In genomic region chr15:81265256-81265943, GRCh38 we compare ENCODE assay signal across 1 cellular context.
TF ChIP-seq lines count a peak whose summit lies in the region.

No MANE protein-coding gene starts in this region.

TF ChIP-seq in GM23338, 12 proteins besides CTCF, POLR2A, EP300 and RAD21 (continued from another document):
- TF ChIP-seq ZNF462 (CRISPR knock-in tag; IDR thresholded peaks at IDR 0.05), result no peak
- TF ChIP-seq ZNF331 (CRISPR knock-in tag; IDR thresholded peaks at IDR 0.05; ENCODE audit: low read depth), result no peak
- TF ChIP-seq EZH2 (IDR thresholded peaks at IDR 0.05; ENCODE audit: low read depth, unreplicated experiment), result no peak
- TF ChIP-seq EZH2phosphoT487 (IDR thresholded peaks at IDR 0.05; ENCODE audit: unreplicated experiment), result no peak
- TF ChIP-seq ZNF114 (CRISPR knock-in tag; IDR thresholded peaks at IDR 0.05), result no peak
- no peak for TF ChIP-seq NANOG (IDR thresholded peaks at IDR 0.05; ENCODE audit: borderline replicate concordance)
- no peak for TF ChIP-seq POLR2AphosphoS5 (IDR thresholded peaks at IDR 0.05; ENCODE audit: low read depth)
- TF ChIP-seq ETS1 (IDR thresholded peaks at IDR 0.05), result no peak
